ENCODE assay signal across 17 cellular contexts in genomic region chr4:40682298-40683101, GRCh38. TPM values are rescaled to one million over a fixed set of nuclear protein-coding genes. Genes with fewer than 3 reads are reported as not detected.
DNase-seq lines count a peak whose midpoint lies in the region; ATAC-seq lines count a peak whose summit lies in the region.
"Had no signal": no experiment of that assay in that cellular context is flagged by ENCODE, and none has a peak within 500 bp of the region (broad histone marks: within the 10 kb centered on the region; RNA-seq: fewer than 3 reads in every experiment).

No MANE protein-coding gene starts in this region.

- H3K4me3 Mint-ChIP-seq in dendritic cell treated with granulocyte-macrophage colony-stimulating factor and Interleukin-4, amounts not matched to agents 40 ng/mL and 50 ng/mL, for 4 days, result no peak overlapping the region
- no peak overlapping the region for H3K4me3 Mint-ChIP-seq in stimulated activated naive CD8-positive, alpha-beta T cell treated with anti-CD3 and anti-CD28 coated beads, Interleukin-15, Interleukin-2, amounts not matched to agents 100 ng/mL and 50 ng/mL, for 24 hours
- H3K4me3 Mint-ChIP-seq: activated naive CD8-positive, alpha-beta T cell; IgD-negative memory B cell; memory B cell had no signal

- H3K9me3 Mint-ChIP-seq in activated naive CD4-positive, alpha-beta T cell treated with anti-CD3 and anti-CD28 coated beads, Interleukin-2, amount 50 U/mL, for 72 hours, result peaks cover 0 to 4% of the 10 kb centered on the region in 2 donors
- H3K9me3 Mint-ChIP-seq in dendritic cell treated with granulocyte-macrophage colony-stimulating factor and Interleukin-4, amounts not matched to agents 40 ng/mL and 50 ng/mL, for 4 days, result no peaks in the 10 kb centered on the region
- H3K9me3 Mint-ChIP-seq in stimulated activated naive CD8-positive, alpha-beta T cell treated with anti-CD3 and anti-CD28 coated beads, Interleukin-15, Interleukin-2, amounts not matched to agents 100 ng/mL and 50 ng/mL, for 24 hours, result no peaks in the 10 kb centered on the region
- H3K9me3 Mint-ChIP-seq: memory B cell had no signal

- ATAC-seq in activated naive CD4-positive, alpha-beta T cell treated with anti-CD3 and anti-CD28 coated beads, Interleukin-2, amount 50 U/mL, for 72 hours, result peak; percentile 59 to 74
- ATAC-seq in HG02642 (IDR thresholded peaks at IDR 0.05; ENCODE audit: poor library complexity, unreplicated experiment) (no peak), HG02610 (IDR thresholded peaks at IDR 0.05; ENCODE audit: unreplicated experiment) (no peak), GM18907 (IDR thresholded peaks at IDR 0.05; ENCODE audit: unreplicated experiment) (no peak)
- ATAC-seq: right cardiac atrium had no signal

- peaks cover 31% of the 10 kb centered on the region for H3K4me1 Mint-ChIP-seq in dendritic cell treated with granulocyte-macrophage colony-stimulating factor and Interleukin-4, amounts not matched to agents 40 ng/mL and 50 ng/mL, for 4 days (ENCODE audit: low read depth)
- peaks cover 12% of the 10 kb centered on the region for H3K4me1 Mint-ChIP-seq in stimulated activated naive CD8-positive, alpha-beta T cell treated with anti-CD3 and anti-CD28 coated beads, Interleukin-15, Interleukin-2, amounts not matched to agents 100 ng/mL and 50 ng/mL, for 24 hours (ENCODE audit: low read depth)
- H3K4me1 Mint-ChIP-seq: IgD-negative memory B cell, memory B cell had no signal

- H3K27ac Mint-ChIP-seq in activated naive CD4-positive, alpha-beta T cell treated with anti-CD3 and anti-CD28 coated beads, Interleukin-2, amount 50 U/mL, for 72 hours, result no peak overlapping the region
- peak overlapping the region; percentile 67 for H3K27ac Mint-ChIP-seq in dendritic cell treated with granulocyte-macrophage colony-stimulating factor and Interleukin-4, amounts not matched to agents 40 ng/mL and 50 ng/mL, for 4 days
- peak overlapping the region; percentile 74 for H3K27ac Mint-ChIP-seq in stimulated activated naive CD8-positive, alpha-beta T cell treated with anti-CD3 and anti-CD28 coated beads, Interleukin-15, Interleukin-2, amounts not matched to agents 100 ng/mL and 50 ng/mL, for 24 hours
- H3K27ac Mint-ChIP-seq: activated naive CD8-positive, alpha-beta T cell; memory B cell had no signal

- intact Hi-C loops in dendritic cell treated with granulocyte-macrophage colony-stimulating factor and Interleukin-4, amounts not matched to agents 40 ng/mL and 50 ng/mL, for 4 days (cut with micrococcal nuclease), result no loop called here

- H3K27me3 Mint-ChIP-seq in dendritic cell treated with granulocyte-macrophage colony-stimulating factor and Interleukin-4, amounts not matched to agents 40 ng/mL and 50 ng/mL, for 4 days, result no peaks in the 10 kb centered on the region
- peaks cover 3% of the 10 kb centered on the region for H3K27me3 Mint-ChIP-seq in stimulated activated naive CD8-positive, alpha-beta T cell treated with anti-CD3 and anti-CD28 coated beads, Interleukin-15, Interleukin-2, amounts not matched to agents 100 ng/mL and 50 ng/mL, for 24 hours
- H3K27me3 Mint-ChIP-seq: activated naive CD8-positive, alpha-beta T cell; IgD-negative memory B cell had no signal

- DNase-seq in activated naive CD4-positive, alpha-beta T cell treated with anti-CD3 and anti-CD28 coated beads, Interleukin-2, amount 50 U/mL, for 72 hours (ENCODE audit: low spot score in 2 of 2), result no peak
- DNase-seq in activated naive CD4-positive, alpha-beta T cell treated with anti-CD3 and anti-CD28 coated beads, Interleukin-2, amount 50 U/mL, for 16 hours, result no peak
- DNase-seq in NOMO-1 (lab: John Stamatoyannopoulos, UW; ENCODE audit: unreplicated experiment in 2 of 2), result peak; percentile 71 to 77
- DNase-seq: activated CD4-positive, alpha-beta T cell treated with anti-CD3 and anti-CD28 coated beads, Interleukin-2, amount 50 U/mL, for 1 hour; GF-D8; NCI-H2171; right cardiac atrium; stimulated activated CD4-positive, alpha-beta T cell treated with anti-CD3 and anti-CD28 coated beads, Interleukin-2, amount 100 ng/mL, for 48 hours; T-helper 9 cell had no signal

- peaks cover 0 to 12% of the 10 kb centered on the region in 2 donors for H3K36me3 Mint-ChIP-seq in activated naive CD4-positive, alpha-beta T cell treated with anti-CD3 and anti-CD28 coated beads, Interleukin-2, amount 50 U/mL, for 72 hours
- H3K36me3 Mint-ChIP-seq in dendritic cell treated with granulocyte-macrophage colony-stimulating factor and Interleukin-4, amounts not matched to agents 40 ng/mL and 50 ng/mL, for 4 days (ENCODE audit: low read depth), result no peaks in the 10 kb centered on the region
- no peaks in the 10 kb centered on the region for H3K36me3 Mint-ChIP-seq in stimulated activated naive CD8-positive, alpha-beta T cell treated with anti-CD3 and anti-CD28 coated beads, Interleukin-15, Interleukin-2, amounts not matched to agents 100 ng/mL and 50 ng/mL, for 24 hours (ENCODE audit: low read depth)
- H3K36me3 Mint-ChIP-seq: activated naive CD8-positive, alpha-beta T cell; IgD-negative memory B cell had no signal

RNA-seq across cellular contexts. Expression of gene RBM47, which starts 52.8 kb away (rescaled TPM):
- total RNA-seq in activated naive CD4-positive, alpha-beta T cell treated with anti-CD3 and anti-CD28 coated beads, Interleukin-2, amount 50 U/mL, for 72 hours, result 1 to 10 TPM in 1 of 2 donors, under 1 TPM in 1; 0.59 to 3.3 TPM

Comparison
In these comparisons a context has a peak if more than half of its experiments do, and no peak if none do; other contexts are left out.
1. ATAC-seq: peak in activated naive CD4-positive, alpha-beta T cell treated with anti-CD3 and anti-CD28 coated beads, Interleukin-2, amount 50 U/mL, for 72 hours (2 of 2); none in HG02642 (single experiment), HG02610 (single experiment) and GM18907 (single experiment).
2. DNase-seq: peak in NOMO-1 (2 of 2); none in activated naive CD4-positive, alpha-beta T cell treated with anti-CD3 and anti-CD28 coated beads, Interleukin-2, amount 50 U/mL, for 72 hours (0 of 2) and activated naive CD4-positive, alpha-beta T cell treated with anti-CD3 and anti-CD28 coated beads, Interleukin-2, amount 50 U/mL, for 16 hours (single experiment).
3. H3K27ac Mint-ChIP-seq: peak in dendritic cell treated with granulocyte-macrophage colony-stimulating factor and Interleukin-4, amounts not matched to agents 40 ng/mL and 50 ng/mL, for 4 days (single experiment) and stimulated activated naive CD8-positive, alpha-beta T cell treated with anti-CD3 and anti-CD28 coated beads, Interleukin-15, Interleukin-2, amounts not matched to agents 100 ng/mL and 50 ng/mL, for 24 hours (single experiment); none in activated naive CD4-positive, alpha-beta T cell treated with anti-CD3 and anti-CD28 coated beads, Interleukin-2, amount 50 U/mL, for 72 hours (0 of 2).